Comparison of ENCODE assay signal across 8 cellular contexts in genomic region chr9:93091453-93092081, GRCh38.
DNase-seq lines count a peak whose midpoint lies in the region; ATAC-seq and TF ChIP-seq lines count a peak whose summit lies in the region.
"Had no signal": no experiment of that assay in that cellular context is flagged by ENCODE, and none has a peak within 500 bp of the region (broad histone marks: within the 10 kb centered on the region; RNA-seq: fewer than 3 reads in every experiment).

No MANE protein-coding gene starts in this region.

- DNase-seq in HFF-Myc (ENCODE audit: extremely low read depth, low read depth) (peak; percentile 70), epithelial cell of esophagus (ENCODE audit: low read depth) (peak; percentile 87), NCI-H187 treated with DMSO at 0.1 percent for 48 hours (lab: John Stamatoyannopoulos, UW) (no peak), NCI-H524 (lab: John Stamatoyannopoulos, UW) (no peak)
- peak; percentile 50 to 56 for DNase-seq in activated CD4-positive, alpha-beta T cell treated with anti-CD3 and anti-CD28 coated beads for 4 hours
- peak; percentile 57 to 74 (median 62) for DNase-seq in stimulated activated CD4-positive, alpha-beta T cell treated with anti-CD3 and anti-CD28 coated beads, Interleukin-12 subunit alpha, Interleukin-12 subunit beta, amount 100 ng/mL, for 48 hours (ENCODE audit: low read depth in 2 of 3, low spot score in 1 of 3)

- H3K4me3 ChIP-seq in HFF-Myc (replicated peaks; ENCODE audit: low read depth, low read length), result no peak overlapping the region
- no peak overlapping the region for H3K4me3 ChIP-seq in epithelial cell of esophagus (ENCODE audit: low read length)
- H3K4me3 ChIP-seq: SK-N-MC had no signal

- no peak for ATAC-seq in GM21526 (IDR thresholded peaks at IDR 0.05; ENCODE audit: low FRiP score, unreplicated experiment)

- TF ChIP-seq CTCF in HFF-Myc (IDR thresholded peaks at IDR 0.05; ENCODE audit: low read depth, low read length, missing control alignments) (no peak), epithelial cell of esophagus (IDR thresholded peaks at IDR 0.05; ENCODE audit: insufficient read depth, low read depth, low read length, missing control alignments) (no peak)

Comparison
In these comparisons a context has a peak if more than half of its experiments do, and no peak if none do; other contexts are left out.
1. DNase-seq: peak in HFF-Myc (single experiment), activated CD4-positive, alpha-beta T cell treated with anti-CD3 and anti-CD28 coated beads for 4 hours (2 of 2), epithelial cell of esophagus (single experiment) and stimulated activated CD4-positive, alpha-beta T cell treated with anti-CD3 and anti-CD28 coated beads, Interleukin-12 subunit alpha, Interleukin-12 subunit beta, amount 100 ng/mL, for 48 hours (3 of 3); none in NCI-H187 treated with DMSO at 0.1 percent for 48 hours (single experiment) and NCI-H524 (0 of 2).